ENCODE assay signal across 23 cellular contexts in the genomic region with DNA sequence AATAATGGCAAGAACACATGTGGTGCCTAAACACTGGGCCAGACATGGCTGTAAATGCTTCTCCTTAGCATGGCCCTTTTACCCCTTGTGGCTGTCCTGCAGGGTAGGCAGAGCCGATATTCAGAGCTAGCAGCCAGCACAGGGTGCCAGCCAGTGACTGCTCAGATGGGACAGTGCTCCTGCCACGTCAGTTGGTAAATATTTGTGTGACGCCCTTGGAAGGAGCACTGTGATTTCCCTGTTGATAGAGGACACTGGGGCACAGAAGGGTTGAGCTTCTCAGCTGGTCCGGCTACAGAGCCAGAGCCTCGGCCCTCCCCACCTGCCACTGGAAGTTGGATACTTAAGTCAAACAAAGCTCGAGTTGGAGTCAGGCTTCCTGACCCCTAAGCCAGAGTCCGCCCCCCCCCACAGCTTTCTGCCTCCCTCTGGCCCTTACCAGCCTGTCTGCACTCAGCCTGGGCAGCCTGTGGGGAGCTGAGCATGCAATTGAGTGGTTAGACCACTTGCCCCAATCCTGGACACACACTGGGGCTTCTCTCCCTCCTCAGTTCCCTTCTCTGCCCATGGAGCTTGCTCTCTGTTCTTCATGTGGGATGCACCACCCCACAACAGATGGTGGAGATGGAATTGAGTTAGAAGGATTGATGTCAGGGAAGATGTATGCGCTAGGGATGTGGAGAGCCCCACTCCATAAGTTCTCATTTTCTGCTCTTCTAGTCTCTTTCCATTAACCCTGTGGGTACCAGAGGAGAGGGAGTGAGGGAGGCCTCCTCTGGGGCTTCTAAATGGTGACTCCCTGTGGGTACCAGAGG.
DNase-seq lines count a peak whose midpoint lies in the region; ATAC-seq and TF ChIP-seq lines count a peak whose summit lies in the region.
"Had no signal": no experiment of that assay in that cellular context is flagged by ENCODE, and none has a peak within 500 bp of the region (broad histone marks: within the 10 kb centered on the region; RNA-seq: fewer than 3 reads in every experiment).

No MANE protein-coding gene starts in this region.

- TF ChIP-seq CTCF in body of pancreas (IDR thresholded peaks at IDR 0.05) (no peak), liver (IDR thresholded peaks at IDR 0.05; ENCODE audit: low read depth, low read length, missing input control) (no peak), upper lobe of right lung (IDR thresholded peaks at IDR 0.05) (no peak), foreskin keratinocyte (conservative IDR thresholded peaks at IDR 0.05) (no peak), natural killer cell (IDR thresholded peaks at IDR 0.05) (no peak)

- H3K4me3 Mint-ChIP-seq in natural killer cell = no peak overlapping the region
- H3K4me3 Mint-ChIP-seq: activated B cell treated with CpG ODN at 0.5 μM for 24 hours; activated CD8-positive, alpha-beta T cell treated with anti-CD3 and anti-CD28 coated beads, Interleukin-2, amount 10 ng/mL, durations not matched to agents 7 days and 5 days; activated naive CD8-positive, alpha-beta T cell; dendritic cell treated with granulocyte-macrophage colony-stimulating factor and Interleukin-4, amounts not matched to agents 40 ng/mL and 50 ng/mL, for 4 days; naive thymus-derived CD4-positive, alpha-beta T cell; T-helper 17 cell had no signal

- no peaks in the 10 kb centered on the region for H3K36me3 Mint-ChIP-seq in natural killer cell
- H3K36me3 Mint-ChIP-seq: activated naive CD8-positive, alpha-beta T cell; naive thymus-derived CD4-positive, alpha-beta T cell had no signal

- no peak for TF ChIP-seq POLR2A in body of pancreas (IDR thresholded peaks at IDR 0.05)

- ATAC-seq in body of pancreas = peak; percentile 33
- peak; percentile 21 for ATAC-seq in upper lobe of right lung
- ATAC-seq in GM21723 (IDR thresholded peaks at IDR 0.05; ENCODE audit: unreplicated experiment) = no peak
- ATAC-seq in foreskin keratinocyte = no peak
- no peak for ATAC-seq in natural killer cell
- ATAC-seq: activated CD8-positive, alpha-beta T cell treated with anti-CD3 and anti-CD28 coated beads, Interleukin-2, amount 10 ng/mL, durations not matched to agents 7 days and 5 days; gastroesophageal sphincter; naive thymus-derived CD4-positive, alpha-beta T cell; T-helper 17 cell had no signal

- no peak overlapping the region for H3K27ac Mint-ChIP-seq in natural killer cell
- H3K27ac Mint-ChIP-seq: activated B cell treated with CpG ODN at 0.5 μM for 24 hours; activated CD8-positive, alpha-beta T cell treated with anti-CD3 and anti-CD28 coated beads, Interleukin-2, amount 10 ng/mL, durations not matched to agents 7 days and 5 days; activated naive CD8-positive, alpha-beta T cell; dendritic cell treated with granulocyte-macrophage colony-stimulating factor and Interleukin-4, amounts not matched to agents 40 ng/mL and 50 ng/mL, for 4 days; naive thymus-derived CD4-positive, alpha-beta T cell; T-helper 17 cell had no signal

- no peaks in the 10 kb centered on the region for H3K36me3 ChIP-seq in body of pancreas (replicated peaks in 1 of 2; ENCODE audit: insufficient read depth in 1 of 2, low read depth in 2 of 2)
- H3K36me3 ChIP-seq in liver (ENCODE audit: control insufficient read depth in 4 of 4, insufficient read depth in 3 of 4, low read depth in 1 of 4, low read length in 3 of 4) = no peaks in the 10 kb centered on the region
- no peaks in the 10 kb centered on the region for H3K36me3 ChIP-seq in upper lobe of right lung
- H3K36me3 ChIP-seq: brain microvascular endothelial cell, gastroesophageal sphincter had no signal

- H3K27ac ChIP-seq in body of pancreas (no peak overlapping the region), liver (ENCODE audit: low read depth in 1 of 2, low read length in 2 of 2) (no peak overlapping the region), upper lobe of right lung (no peak overlapping the region), foreskin keratinocyte (no peak overlapping the region)
- H3K27ac ChIP-seq: brain microvascular endothelial cell, gastroesophageal sphincter, thoracic aorta had no signal

- no peaks in the 10 kb centered on the region for H3K4me1 Mint-ChIP-seq in natural killer cell
- H3K4me1 Mint-ChIP-seq: activated B cell treated with CpG ODN at 0.5 μM for 24 hours; naive thymus-derived CD4-positive, alpha-beta T cell had no signal

- no peak for TF ChIP-seq RAD21 in liver (IDR thresholded peaks at IDR 0.05)

- 29 to 33% methylated on average over 7 to 8 of the region's 8 CpGs for WGBS in body of pancreas, 2 donors
- 39% methylated on average over 8 of the region's 8 CpGs for WGBS in liver

- peak; percentile 28 for DNase-seq in NCI-H2171 treated with DMSO at 0.1 percent for 48 hours (lab: John Stamatoyannopoulos, UW)
- no peak for DNase-seq in NCI-H2171 (lab: John Stamatoyannopoulos, UW)
- peak in 2 of 4 donors; percentile 38 to 44 for DNase-seq in body of pancreas
- peak; percentile 39 for DNase-seq in upper lobe of right lung
- no peak for DNase-seq in foreskin keratinocyte
- DNase-seq in natural killer cell = no peak
- DNase-seq: activated B cell treated with CpG ODN at 0.5 μM for 24 hours; activated CD8-positive, alpha-beta T cell treated with anti-CD3 and anti-CD28 coated beads, Interleukin-2, amount 10 ng/mL, durations not matched to agents 7 days and 5 days; activated T-cell treated with anti-CD3 and anti-CD28 coated beads, Interleukin-2, amount 50 U/mL, for 48 hours; brain microvascular endothelial cell; C1 segment of cervical spinal cord; DND-41; H7; naive thymus-derived CD4-positive, alpha-beta T cell; NCI-H187; T-helper 17 cell had no signal

- no peak overlapping the region for H3K9ac ChIP-seq in liver (ENCODE audit: low read depth in 1 of 2, low read length in 2 of 2)

- H3K4me1 ChIP-seq in body of pancreas = no peaks in the 10 kb centered on the region
- no peaks in the 10 kb centered on the region for H3K4me1 ChIP-seq in liver (ENCODE audit: control insufficient read depth in 4 of 4, insufficient read depth in 4 of 4, low read length in 3 of 4)
- H3K4me1 ChIP-seq in upper lobe of right lung = no peaks in the 10 kb centered on the region
- peaks cover 5% of the 10 kb centered on the region for H3K4me1 ChIP-seq in foreskin keratinocyte
- H3K4me1 ChIP-seq: gastroesophageal sphincter had no signal

- H3K9me3 Mint-ChIP-seq in natural killer cell = no peaks in the 10 kb centered on the region
- H3K9me3 Mint-ChIP-seq: activated B cell treated with CpG ODN at 0.5 μM for 24 hours; dendritic cell treated with granulocyte-macrophage colony-stimulating factor and Interleukin-4, amounts not matched to agents 40 ng/mL and 50 ng/mL, for 4 days had no signal

- intact Hi-C loops in body of pancreas (cut with DNase I) (no loop called here), upper lobe of right lung (cut with DNase I) (no loop called here), natural killer cell (cut with micrococcal nuclease) (no loop called here)

- peaks cover 0 to 3% of the 10 kb centered on the region in 2 donors for H3K27me3 Mint-ChIP-seq in natural killer cell (ENCODE audit: low read depth in 2 of 2)
- H3K27me3 Mint-ChIP-seq: activated B cell treated with CpG ODN at 0.5 μM for 24 hours; dendritic cell treated with granulocyte-macrophage colony-stimulating factor and Interleukin-4, amounts not matched to agents 40 ng/mL and 50 ng/mL, for 4 days had no signal

- H3K9me3 ChIP-seq in body of pancreas (no peaks in the 10 kb centered on the region), liver (ENCODE audit: control insufficient read depth in 4 of 4, low read length in 3 of 4) (no peaks in the 10 kb centered on the region), upper lobe of right lung (no peaks in the 10 kb centered on the region)
- H3K9me3 ChIP-seq: gastroesophageal sphincter, thoracic aorta had no signal

- H3K27me3 ChIP-seq in body of pancreas (no peaks in the 10 kb centered on the region), liver (ENCODE audit: control insufficient read depth in 4 of 4, insufficient read depth in 4 of 4, low read length in 3 of 4) (no peaks in the 10 kb centered on the region), upper lobe of right lung (no peaks in the 10 kb centered on the region), foreskin keratinocyte (no peaks in the 10 kb centered on the region)
- H3K27me3 ChIP-seq: brain microvascular endothelial cell, gastroesophageal sphincter had no signal

- H3K4me3 ChIP-seq in body of pancreas = no peak overlapping the region
- no peak overlapping the region for H3K4me3 ChIP-seq in liver (ENCODE audit: low read depth in 1 of 3, low read length in 3 of 3)
- H3K4me3 ChIP-seq in upper lobe of right lung = no peak overlapping the region
- H3K4me3 ChIP-seq: gastroesophageal sphincter, lung, thoracic aorta had no signal

TF ChIP-seq in liver, 16 proteins besides CTCF, POLR2A, EP300 and RAD21 (continues in another document):
- TF ChIP-seq SP1 (IDR thresholded peaks at IDR 0.05) (no peak), YY1 (IDR thresholded peaks at IDR 0.05) (no peak), JUND (IDR thresholded peaks at IDR 0.05) (no peak), FOXA2 (IDR thresholded peaks at IDR 0.05) (peak; percentile 11), FOXA1 (IDR thresholded peaks at IDR 0.05) (no peak), TAF1 (conservative IDR thresholded peaks at IDR 0.05) (no peak), RXRA (IDR thresholded peaks at IDR 0.05) (peak in 1 of 2 donors; percentile 21), NR2F2 (IDR thresholded peaks at IDR 0.05) (no peak)
- TF ChIP-seq, protein P1, sequence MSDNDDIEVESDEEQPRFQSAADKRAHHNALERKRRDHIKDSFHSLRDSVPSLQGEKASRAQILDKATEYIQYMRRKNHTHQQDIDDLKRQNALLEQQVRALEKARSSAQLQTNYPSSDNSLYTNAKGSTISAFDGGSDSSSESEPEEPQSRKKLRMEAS (IDR thresholded peaks at IDR 0.05) = no peak

Comparison
In these comparisons a context has a peak if more than half of its experiments do, and no peak if none do; other contexts are left out.
1. DNase-seq: peak in NCI-H2171 treated with DMSO at 0.1 percent for 48 hours (single experiment) and upper lobe of right lung (single experiment); none in NCI-H2171 (single experiment), foreskin keratinocyte (0 of 2) and natural killer cell (single experiment).
2. ATAC-seq: peak in body of pancreas (single experiment) and upper lobe of right lung (single experiment); none in GM21723 (single experiment), foreskin keratinocyte (single experiment) and natural killer cell (0 of 3).